In the genomic region with DNA sequence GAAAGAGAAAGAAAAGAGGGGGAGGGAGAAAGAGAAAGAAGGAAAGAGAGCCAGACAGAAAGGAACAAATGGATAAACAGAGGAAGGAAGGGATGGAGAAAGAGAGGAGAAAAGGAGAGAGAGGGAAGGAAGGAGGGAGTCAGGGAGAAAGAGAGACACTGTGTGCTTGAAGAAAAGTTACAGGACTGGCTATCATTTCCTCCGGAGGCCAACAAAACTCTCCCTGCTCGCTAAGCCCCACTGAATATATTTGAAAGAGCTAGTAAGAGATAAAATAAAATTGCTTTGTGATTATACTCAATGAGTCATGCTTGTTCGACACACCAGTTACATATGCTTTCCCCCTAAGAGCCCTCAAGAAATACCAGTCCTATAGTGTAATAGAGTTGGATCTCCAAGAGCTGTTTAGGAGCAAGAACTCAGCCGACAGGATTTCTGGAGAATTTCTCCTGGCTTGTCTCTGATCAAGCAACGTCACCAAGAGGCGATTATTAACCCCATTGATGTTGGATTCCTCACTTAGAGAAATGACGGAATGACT, we compare ENCODE assay signal across 15 cellular contexts.
DNase-seq lines count a peak whose midpoint lies in the region; ATAC-seq and TF ChIP-seq lines count a peak whose summit lies in the region.
"Had no signal": no experiment of that assay in that cellular context is flagged by ENCODE, and none has a peak within 500 bp of the region (broad histone marks: within the 10 kb centered on the region; RNA-seq: fewer than 3 reads in every experiment).

No MANE protein-coding gene starts in this region.

- ATAC-seq in HG03280 (IDR thresholded peaks at IDR 0.05; ENCODE audit: unreplicated experiment) (no peak), HG03135 (IDR thresholded peaks at IDR 0.05; ENCODE audit: unreplicated experiment) (no peak), GM21360 (IDR thresholded peaks at IDR 0.05; ENCODE audit: unreplicated experiment) (no peak), GM19463 (IDR thresholded peaks at IDR 0.05; ENCODE audit: unreplicated experiment) (no peak)
- ATAC-seq: naive thymus-derived CD4-positive, alpha-beta T cell; stimulated activated naive CD8-positive, alpha-beta T cell treated with anti-CD3 and anti-CD28 coated beads, Interleukin-15, Interleukin-2, amounts not matched to agents 100 U/mL and 50 U/mL, for 24 hours had no signal

- 90% methylated on average over 3 of the region's 7 CpGs; no CpG with 5 or more reads in 1 of the 2 experiments for WGBS in mesodermal cell (ENCODE audit: insufficient coverage in 2 of 2), 2 experiments

- DNase-seq in AG20443 (ENCODE audit: low spot score) (peak; percentile 47), RWPE1 (ENCODE audit: low spot score) (peak; percentile 3), dedifferentiated amniotic fluid mesenchymal stem cell (ENCODE audit: extremely low spot score) (peak; percentile 94)
- DNase-seq: activated CD4-positive, CD25-positive, alpha-beta regulatory T cell; activated naive CD8-positive, alpha-beta T cell treated with anti-CD3 and anti-CD28 coated beads for 36 hours; GF-D8; naive thymus-derived CD4-positive, alpha-beta T cell; NCI-H1048; stimulated activated naive CD8-positive, alpha-beta T cell treated with anti-CD3 and anti-CD28 coated beads, Interleukin-15, Interleukin-2, amounts not matched to agents 100 U/mL and 50 U/mL, for 24 hours had no signal

- H3K27ac ChIP-seq in RWPE1 (no peak overlapping the region), mesodermal cell (ENCODE audit: low read depth, low read length, severe bottlenecking) (peak overlapping the region; percentile 45)
- H3K27ac ChIP-seq: right atrium auricular region had no signal

- CTCF ChIA-PET in RWPE1 (lab: Yijun Ruan, JAX): no interaction called here

- TF ChIP-seq CTCF in RWPE1 (conservative IDR thresholded peaks at IDR 0.05; ENCODE audit: low read depth): no peak

- POLR2A ChIA-PET in RWPE1 (lab: Yijun Ruan, JAX; ENCODE audit: low non-redundant PET): no interaction called here

- no peaks in the 10 kb centered on the region for H3K4me1 ChIP-seq in mesodermal cell (ENCODE audit: control insufficient read depth, insufficient read depth, low read length, poor library complexity, severe bottlenecking)
- H3K4me1 ChIP-seq: right atrium auricular region had no signal

- H3K4me3 ChIP-seq in mesodermal cell (ENCODE audit: extremely low read depth, insufficient read depth, low read length, poor library complexity, severe bottlenecking): no peak overlapping the region
- H3K4me3 ChIP-seq: right atrium auricular region had no signal

- H3K9me3 ChIP-seq in mesodermal cell (ENCODE audit: control insufficient read depth, low read length): no peaks in the 10 kb centered on the region
- H3K9me3 ChIP-seq: right atrium auricular region had no signal

- no peaks in the 10 kb centered on the region for H3K36me3 ChIP-seq in mesodermal cell (ENCODE audit: control insufficient read depth, insufficient read depth, low read length)
- H3K36me3 ChIP-seq: right atrium auricular region had no signal

Comparison
In these comparisons a context has a peak if more than half of its experiments do, and no peak if none do; other contexts are left out.
1. DNase-seq: peak in every context shown above with its lines; median percentile 94 in dedifferentiated amniotic fluid mesenchymal stem cell; 47 in AG20443; 3 in RWPE1.